Comparison of ENCODE assay signal across 26 cellular contexts in genomic region chr17:61686114-61686513, GRCh38.
"Had no signal": no experiment of that assay in that cellular context is flagged by ENCODE, and none has a peak within 500 bp of the region (broad histone marks: within the 10 kb centered on the region; RNA-seq: fewer than 3 reads in every experiment).

No MANE protein-coding gene starts in this region.

- H3K4me1 ChIP-seq: colonic mucosa, esophagus squamous epithelium, gastrocnemius medialis, heart right ventricle, left lung, lower lobe of right lung had no signal

- H3K27me3 ChIP-seq: colonic mucosa, esophagus squamous epithelium, gastrocnemius medialis, heart right ventricle, left lung had no signal

- H3K36me3 ChIP-seq: colonic mucosa, esophagus squamous epithelium, gastrocnemius medialis, heart right ventricle, left lung, lower lobe of right lung had no signal

- H3K4me3 ChIP-seq: colonic mucosa, esophagus squamous epithelium, gastrocnemius medialis, heart right ventricle, left lung, lower lobe of right lung had no signal

- ATAC-seq: effector memory CD8-positive, alpha-beta T cell; esophagus mucosa; gastrocnemius medialis; heart right ventricle; left cardiac atrium; left lung; left ventricle myocardium superior; lower lobe of right lung; naive thymus-derived CD4-positive, alpha-beta T cell had no signal

- H3K9me3 ChIP-seq: colonic mucosa, esophagus squamous epithelium, gastrocnemius medialis, left lung, lower lobe of right lung had no signal

- DNase-seq: colonic mucosa; cortex of kidney; effector CD8-positive, alpha-beta T cell; effector memory CD8-positive, alpha-beta T cell; endodermal cell; erythroblast; esophagus squamous epithelium; foreskin fibroblast; foreskin melanocyte; gastrocnemius medialis; glutamatergic neuron; head of caudate nucleus; heart right ventricle; hippocampal formation; left cardiac atrium; left lung; left ventricle myocardium superior; lower lobe of right lung; mesendoderm; midbrain; naive thymus-derived CD4-positive, alpha-beta T cell had no signal

- FAIRE-seq: endometrium, islet of Langerhans, keratinocyte had no signal

- H3K27ac ChIP-seq: colonic mucosa, epithelial cell of prostate, esophagus squamous epithelium, gastrocnemius medialis, heart right ventricle, left lung, lower lobe of right lung had no signal
